Comparison of ENCODE assay signal across 8 cellular contexts in the genomic region with DNA sequence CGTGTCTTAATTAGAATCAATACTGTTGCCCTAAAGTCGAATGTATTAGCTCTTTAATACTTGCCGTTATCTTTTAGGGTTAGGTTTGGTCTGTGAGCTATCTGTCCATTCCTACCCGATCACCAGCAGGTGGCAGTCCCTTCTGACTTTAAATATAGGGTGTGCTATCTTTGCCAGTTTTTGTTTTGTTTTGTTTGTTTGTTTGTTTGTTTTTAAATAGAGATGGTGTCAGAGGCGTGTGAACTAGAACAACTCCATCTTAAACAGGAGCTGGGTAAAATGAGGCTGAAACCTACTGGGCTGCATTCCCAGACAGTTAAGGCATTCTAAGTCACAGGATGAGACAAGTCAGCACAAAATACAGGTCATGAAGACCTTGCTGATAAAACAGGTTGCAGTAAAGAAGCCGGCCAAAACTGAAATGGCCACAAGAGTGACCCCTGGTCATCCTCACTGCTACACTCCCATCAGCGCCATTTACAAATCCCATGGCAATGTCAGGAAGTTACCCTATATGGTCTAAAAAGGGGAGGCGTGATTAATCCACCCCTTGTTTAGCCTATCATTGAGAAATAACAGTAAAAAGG. TPM values are rescaled to one million over a fixed set of nuclear protein-coding genes. Genes with fewer than 3 reads are reported as not detected.
DNase-seq lines count a peak whose midpoint lies in the region; ATAC-seq and TF ChIP-seq lines count a peak whose summit lies in the region.

No MANE protein-coding gene starts in this region.

- peaks cover 11% of the 10 kb centered on the region for H3K4me1 ChIP-seq in BE2C
- H3K4me1 ChIP-seq in left lung = peaks cover 7 to 45% of the 10 kb centered on the region in 2 donors

- peak overlapping the region; percentile 77 for H3K4me3 ChIP-seq in BE2C (ENCODE audit: low read depth, low read length)
- H3K4me3 ChIP-seq in left lung = peak overlapping the region; percentile 97 to 99

- H3K36me3 ChIP-seq in BE2C (no peaks in the 10 kb centered on the region), left lung (peaks cover 0 to 3% of the 10 kb centered on the region in 2 donors)

- H3K27ac ChIP-seq in VCaP (peak overlapping the region; percentile 97), left lung (peak overlapping the region; percentile 96 to 97)

- intact Hi-C loops in left lung (cut with DNase I) = no loop called here

- H3K9me3 ChIP-seq in BE2C (no peaks in the 10 kb centered on the region; the same call in 1 of the 2 replicates), left lung (no peaks in the 10 kb centered on the region)

- ATAC-seq in left lung = peak; percentile 50

- no peaks in the 10 kb centered on the region for H3K27me3 ChIP-seq in BE2C
- no peaks in the 10 kb centered on the region for H3K27me3 ChIP-seq in left lung

- TF ChIP-seq CTCF in BE2C (IDR thresholded peaks at IDR 0.05; ENCODE audit: low read depth, low read length) (peak; percentile 81), VCaP (conservative IDR thresholded peaks at IDR 0.05) (peak; percentile 88), left lung (IDR thresholded peaks at IDR 0.05) (peak; percentile 59 to 60)

- peak; percentile 51 for DNase-seq in BE2C
- DNase-seq in GM19240 (ENCODE audit: insufficient read length, low spot score) = peak; percentile 39
- peak; percentile 55 for DNase-seq in NCI-H146 treated with DMSO at 0.1 percent for 48 hours (lab: John Stamatoyannopoulos, UW; ENCODE audit: unreplicated experiment)
- peak; percentile 66 for DNase-seq in dedifferentiated amniotic fluid mesenchymal stem cell (ENCODE audit: extremely low spot score)
- DNase-seq in left lung = no peak
- peak in 2 of 3 experiments; percentile 16 to 27 for DNase-seq in stimulated activated CD4-positive, alpha-beta T cell treated with anti-CD3 and anti-CD28 coated beads, TNF-alpha, amount 100 ng/mL, for 24 hours (ENCODE audit: low read depth in 3 of 3)
- no peak for DNase-seq in T1000 (lab: John Stamatoyannopoulos, UW)

RNA-seq across cellular contexts. Expression of a gene that starts 1.5 kb away (rescaled TPM):
- 32.3 TPM for polyA plus RNA-seq in BE2C (2012; ENCODE audit: insufficient read depth, insufficient read length, low read depth)
- total RNA-seq in left lung = 10 to 100 TPM; 33.0 to 34.4 TPM

Comparison
In these comparisons a context has a peak if more than half of its experiments do, and no peak if none do; other contexts are left out.
1. DNase-seq: peak in BE2C (single experiment), GM19240 (single experiment), NCI-H146 treated with DMSO at 0.1 percent for 48 hours (single experiment), dedifferentiated amniotic fluid mesenchymal stem cell (single experiment) and stimulated activated CD4-positive, alpha-beta T cell treated with anti-CD3 and anti-CD28 coated beads, TNF-alpha, amount 100 ng/mL, for 24 hours (2 of 3); none in left lung (0 of 2) and T1000 (single experiment).
2. Peak in every context shown above with its lines, with median percentiles within 50 percentile points of each other: CTCF ChIP-seq.